Comparison of ENCODE assay signal across 2 cellular contexts in genomic region chr12:21602774-21603173, GRCh38.
TF ChIP-seq lines count a peak whose summit lies in the region.

No MANE protein-coding gene starts in this region.

TF ChIP-seq in liver, 16 proteins besides CTCF, POLR2A, EP300 and RAD21 (continued from another document):
- TF ChIP-seq HNF4A (conservative IDR thresholded peaks at IDR 0.05), result peak in 1 of 2 donors; percentile 6
- TF ChIP-seq SP1 (IDR thresholded peaks at IDR 0.05), result peak; percentile 16
- TF ChIP-seq YY1 (IDR thresholded peaks at IDR 0.05), result no peak

TF ChIP-seq in HepG2, 621 proteins besides CTCF, POLR2A, EP300 and RAD21:
- TF ChIP-seq PRDM15 (CRISPR knock-in tag; IDR thresholded peaks at IDR 0.05) (no peak), ZC3H13 (CRISPR knock-in tag; IDR thresholded peaks at IDR 0.05) (no peak), ZSCAN5A (CRISPR knock-in tag; IDR thresholded peaks at IDR 0.05; ENCODE audit: borderline replicate concordance) (no peak), IKZF1 (IDR thresholded peaks at IDR 0.05) (no peak), ZSCAN20 (CRISPR knock-in tag; IDR thresholded peaks at IDR 0.05; ENCODE audit: borderline replicate concordance) (no peak), ZKSCAN8 (CRISPR knock-in tag; IDR thresholded peaks at IDR 0.05; ENCODE audit: borderline replicate concordance) (no peak), ZNF260 (CRISPR knock-in tag; IDR thresholded peaks at IDR 0.05; ENCODE audit: borderline replicate concordance, low read depth) (no peak), ZBTB34 (CRISPR knock-in tag; IDR thresholded peaks at IDR 0.05) (no peak), MXD1 (CRISPR knock-in tag; IDR thresholded peaks at IDR 0.05) (no peak), FOXJ3 (CRISPR knock-in tag; IDR thresholded peaks at IDR 0.05; ENCODE audit: borderline replicate concordance) (no peak)
